In the genomic region with DNA sequence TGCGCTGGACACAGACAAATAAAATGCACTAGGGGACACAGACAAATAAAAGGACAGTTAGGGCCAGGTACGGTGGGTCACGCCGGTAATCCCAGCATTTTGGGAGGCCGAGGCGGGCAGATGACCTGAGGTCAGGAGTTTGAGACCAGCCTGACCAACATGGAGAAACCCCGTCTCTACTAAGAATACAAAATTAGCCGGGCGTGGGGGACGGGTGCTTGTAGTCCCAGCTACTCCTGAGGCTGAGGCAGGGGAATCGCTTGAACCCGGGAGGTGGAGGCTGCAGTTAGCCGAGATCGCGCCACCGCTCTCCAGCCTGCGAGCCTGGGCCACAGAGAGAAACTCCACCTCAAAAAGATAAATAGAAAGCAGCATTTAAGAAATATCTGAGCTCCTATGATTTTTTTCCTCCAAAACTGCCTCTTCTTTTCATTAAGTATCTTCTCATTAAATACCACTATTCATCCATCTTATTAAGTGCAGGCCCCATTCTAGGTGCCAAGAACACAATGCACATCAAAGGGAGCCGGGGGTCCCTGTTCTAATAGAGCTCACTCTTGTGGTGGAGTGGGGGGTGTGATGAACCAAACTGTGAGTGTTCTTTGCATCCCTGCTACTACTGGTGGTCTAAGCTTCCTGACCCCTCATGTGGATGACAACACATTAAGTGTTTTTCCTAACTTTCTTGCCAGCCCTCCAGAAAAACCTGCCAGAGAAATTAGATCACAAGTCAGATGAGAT, we compare ENCODE assay signal across 8 cellular contexts. TPM values are rescaled to one million over a fixed set of nuclear protein-coding genes. Genes with fewer than 3 reads are reported as not detected.
DNase-seq lines count a peak whose midpoint lies in the region; ATAC-seq and TF ChIP-seq lines count a peak whose summit lies in the region.

No MANE protein-coding gene starts in this region.

- no peak overlapping the region for H2BK15ac ChIP-seq in IMR-90 (ENCODE audit: low read depth, low read length)

- no peak overlapping the region for H3K14ac ChIP-seq in IMR-90 (replicated peaks; ENCODE audit: low read depth, low read length)

- peak overlapping the region; percentile 12 for H2AK9ac ChIP-seq in IMR-90 (replicated peaks; ENCODE audit: low read depth, low read length, poor library complexity)

- no peaks in the 10 kb centered on the region for H3K27me3 ChIP-seq in BLaER1 treated with 17β-estradiol and CSF1 and Interleukin-3, amounts not matched to agents 10 nM and 100 nM
- H3K27me3 ChIP-seq in IMR-90 (ENCODE audit: control insufficient read depth, insufficient read depth, low read length) (no peaks in the 10 kb centered on the region), neuron (ENCODE audit: insufficient read depth, low read length) (no peaks in the 10 kb centered on the region)

- H3K9ac ChIP-seq in BLaER1 treated with 17β-estradiol and CSF1 and Interleukin-3, amounts not matched to agents 10 nM and 100 nM, result peak overlapping the region in 10 of 11 experiments; percentile 43 to 99 (median 94); a peak in 16 of 22 replicates
- H3K9ac ChIP-seq in IMR-90 (ENCODE audit: low read depth, low read length), result no peak overlapping the region

- H2AFZ ChIP-seq in IMR-90 (replicated peaks; ENCODE audit: low read length, poor library complexity) (peak overlapping the region; percentile 63), neuron (ENCODE audit: low read depth, low read length) (no peak overlapping the region)

- no peak overlapping the region for H3K23ac ChIP-seq in IMR-90 (ENCODE audit: low read depth, low read length)

- no peak overlapping the region for H2BK5ac ChIP-seq in IMR-90 (ENCODE audit: low read depth, low read length, poor library complexity, severe bottlenecking)

- ATAC-seq in IMR-90 (ENCODE audit: low read depth) (no peak), GM19351 (IDR thresholded peaks at IDR 0.05; ENCODE audit: unreplicated experiment) (no peak)

- peak overlapping the region in 4 of 11 experiments; percentile 16 to 95 (median 60); a peak in 4 of 22 replicates for H3K4me2 ChIP-seq in BLaER1 treated with 17β-estradiol and CSF1 and Interleukin-3, amounts not matched to agents 10 nM and 100 nM
- H3K4me2 ChIP-seq in IMR-90 (ENCODE audit: low read depth, low read length), result no peak overlapping the region

- H3K9me3 ChIP-seq in BLaER1 treated with 17β-estradiol and CSF1 and Interleukin-3, amounts not matched to agents 10 nM and 100 nM (replicated peaks in 1 of 11), result no peaks in the 10 kb centered on the region
- no peaks in the 10 kb centered on the region for H3K9me3 ChIP-seq in IMR-90 (ENCODE audit: control insufficient read depth, insufficient read depth, low read length)
- no peaks in the 10 kb centered on the region for H3K9me3 ChIP-seq in neuron (ENCODE audit: low read length)

- no peak overlapping the region for H3K4me3 ChIP-seq in BLaER1 treated with 17β-estradiol and CSF1 and Interleukin-3, amounts not matched to agents 10 nM and 100 nM
- no peak overlapping the region for H3K4me3 ChIP-seq in IMR-90 (ENCODE audit: insufficient read depth, low read depth, low read length)
- peak overlapping the region; percentile 7 for H3K4me3 ChIP-seq in neuron (ENCODE audit: low read length)

- no peak for TF ChIP-seq CTCF in IMR-90 (conservative IDR thresholded peaks at IDR 0.05; ENCODE audit: low read depth, low read length)

- H3K36me3 ChIP-seq in BLaER1 treated with 17β-estradiol and CSF1 and Interleukin-3, amounts not matched to agents 10 nM and 100 nM, result peaks cover 34 to 57% (median 49%) of the 10 kb centered on the region in 11 experiments
- H3K36me3 ChIP-seq in IMR-90 (ENCODE audit: control insufficient read depth, insufficient read depth, low read length), result peaks cover 19% of the 10 kb centered on the region
- peaks cover 48% of the 10 kb centered on the region for H3K36me3 ChIP-seq in neuron (ENCODE audit: insufficient read depth, low read length)

- no TSS peak for BruUV-seq in IMR-90 (replicated peaks; lab: Mats Ljungman, UMichigan)

- H4K20me1 ChIP-seq in BLaER1 treated with 17β-estradiol and CSF1 and Interleukin-3, amounts not matched to agents 10 nM and 100 nM, result peaks cover 0 to 65% (median 38%) of the 10 kb centered on the region in 11 experiments; a peak in 16 of 22 replicates
- H4K20me1 ChIP-seq in IMR-90 (ENCODE audit: insufficient read depth, low read length), result no peaks in the 10 kb centered on the region

- H3K4ac ChIP-seq in IMR-90 (ENCODE audit: low read depth, low read length), result no peak overlapping the region

- H4K8ac ChIP-seq in IMR-90 (ENCODE audit: low read depth in 2 of 2, low read length in 2 of 2), result 0 out of 4 replicates have a peak overlapping the region, but pooled peaks of 1 of the 2 experiments have one; percentile 29

- H2BK120ac ChIP-seq in IMR-90 (ENCODE audit: low read depth, low read length), result no peak overlapping the region

- POLR2A ChIA-PET in IMR-90 (lab: Charles Lee; ENCODE audit: unreplicated experiment), result interaction anchor here (1.6 kb wide), 1 partner anchor 63 kb away, joined by 5 read pairs; the partner anchor contains the start of gene CAPN1

- intact Hi-C loops in IMR-90 (cut with micrococcal nuclease), result no loop called here

- in situ Hi-C loops in IMR-90 (cut with MboI; ENCODE audit: low sequenced_read_pairs), result no loop called here

- H2AK5ac ChIP-seq in IMR-90 (ENCODE audit: low read depth, low read length), result no peak overlapping the region

- dilution Hi-C loops in IMR-90 (cut with HindIII; ENCODE audit: low sequenced_read_pairs, unreplicated experiment), result no loop called here

- H4K5ac ChIP-seq in IMR-90 (ENCODE audit: low read depth, low read length), result no peak overlapping the region

- H3K4me1 ChIP-seq in BLaER1 treated with 17β-estradiol and CSF1 and Interleukin-3, amounts not matched to agents 10 nM and 100 nM, result peaks cover 56 to 81% (median 67%) of the 10 kb centered on the region in 10 experiments
- peaks cover 8% of the 10 kb centered on the region for H3K4me1 ChIP-seq in IMR-90 (ENCODE audit: control insufficient read depth, insufficient read depth, low read length)
- H3K4me1 ChIP-seq in neuron (ENCODE audit: insufficient read depth, low read length), result peaks cover 40% of the 10 kb centered on the region

- CTCF ChIA-PET in IMR-90 (lab: Yijun Ruan, JAX), result no interaction called here

- H3K18ac ChIP-seq in IMR-90 (ENCODE audit: low read depth, low read length), result no peak overlapping the region

- TF ChIP-seq RAD21 in IMR-90 (IDR thresholded peaks at IDR 0.05; ENCODE audit: low read length), result no peak

- DNase-seq in IMR-90, result no peak
- no peak for DNase-seq in caudate nucleus (lab: John Stamatoyannopoulos, UW)
- DNase-seq in NCI-H524 treated with DMSO at 0.1 percent for 48 hours (lab: John Stamatoyannopoulos, UW), result no peak
- DNase-seq in SKM-1 treated with dmso at 0.1 percent for 144 hours (lab: John Stamatoyannopoulos, UW; ENCODE audit: unreplicated experiment), result no peak
- no peak for DNase-seq in GM19240 (ENCODE audit: insufficient read length, low spot score)

- 0 out of 2 replicates have a peak, but pooled peaks cover 2% of the 10 kb centered on the region for H3K9me1 ChIP-seq in IMR-90 (ENCODE audit: insufficient read depth, low read length)

- H3K79me1 ChIP-seq in IMR-90 (ENCODE audit: low read depth in 1 of 2, low read length in 2 of 2), result peaks cover 24 to 60% of the 10 kb centered on the region in 2 experiments

- H3K56ac ChIP-seq in IMR-90 (ENCODE audit: extremely low read depth, insufficient read depth, low read length), result no peak overlapping the region

- H3K27ac ChIP-seq in BLaER1 treated with 17β-estradiol and CSF1 and Interleukin-3, amounts not matched to agents 10 nM and 100 nM, result no peak overlapping the region; a peak in 1 of 22 replicates
- no peak overlapping the region for H3K27ac ChIP-seq in IMR-90 (ENCODE audit: insufficient read depth, low read length)
- peak overlapping the region; percentile 63 for H3K27ac ChIP-seq in caudate nucleus (ENCODE audit: low read depth, low read length)

- no peak overlapping the region for H2BK20ac ChIP-seq in IMR-90 (ENCODE audit: low read depth, low read length)

- no peak overlapping the region for H4K91ac ChIP-seq in IMR-90 (ENCODE audit: insufficient read depth, low read depth, low read length)

- 73% methylated on average over 3 of the region's 18 CpGs; no CpG with 5 or more reads in 1 of the 2 experiments for WGBS in IMR-90 (ENCODE audit: extremely low coverage in 2 of 2, insufficient read length in 1 of 2), 2 experiments

- TF ChIP-seq POLR2A in IMR-90 (IDR thresholded peaks at IDR 0.05; ENCODE audit: low read depth, low read length), result no peak

TF ChIP-seq in IMR-90, 13 proteins besides CTCF, POLR2A, EP300 and RAD21 (continues in another document):
- TF ChIP-seq MAZ (IDR thresholded peaks at IDR 0.05; ENCODE audit: borderline replicate concordance, low read depth, low read length) (no peak), RFX5 (IDR thresholded peaks at IDR 0.05; ENCODE audit: low read depth, low read length) (no peak), BHLHE40 (IDR thresholded peaks at IDR 0.05; ENCODE audit: low read depth, low read length) (no peak)

RNA-seq across cellular contexts. Expression of gene ZNHIT2, which starts 0.8 kb away (rescaled TPM):
- 3.6 and 3.9 TPM in 2 replicates for total RNA-seq in IMR-90 (2012; rRNA removed)
- polyA plus RNA-seq in IMR-90 (2012; rRNA removed), result 5.9 and 7.7 TPM in 2 replicates
- 11.1 and 11.4 TPM in 2 replicates for polyA plus RNA-seq in IMR-90 (2012; cell fraction: cytosol; rRNA removed)
- 2.5 and 10.5 TPM in 2 replicates for polyA plus RNA-seq in IMR-90 (2012; cell fraction: nucleus; rRNA removed; ENCODE audit: low replicate concordance)

RNA-seq across cellular contexts. Expression of gene FAU, which starts 3.7 kb away (rescaled TPM):
- total RNA-seq in IMR-90 (2012; rRNA removed), result 189 and 285 TPM in 2 replicates
- 652 and 804 TPM in 2 replicates for polyA plus RNA-seq in IMR-90 (2012; rRNA removed)
- polyA plus RNA-seq in IMR-90 (2012; cell fraction: cytosol; rRNA removed), result 812 and 1,747 TPM in 2 replicates
- 249 and 290 TPM in 2 replicates for polyA plus RNA-seq in IMR-90 (2012; cell fraction: nucleus; rRNA removed; ENCODE audit: low replicate concordance)

RNA-seq across cellular contexts. Expression of gene MRPL49, which starts 3.9 kb away (rescaled TPM):
- total RNA-seq in IMR-90 (2012; rRNA removed), result 54.2 and 55.2 TPM in 2 replicates
- polyA plus RNA-seq in IMR-90 (2012; rRNA removed), result 51.5 and 56.8 TPM in 2 replicates
- polyA plus RNA-seq in IMR-90 (2012; cell fraction: cytosol; rRNA removed), result 39.1 and 52.5 TPM in 2 replicates
- 24.5 and 42.4 TPM in 2 replicates for polyA plus RNA-seq in IMR-90 (2012; cell fraction: nucleus; rRNA removed; ENCODE audit: low replicate concordance)

RNA-seq across cellular contexts. Expression of gene TM7SF2, which starts 6.6 kb away (rescaled TPM):
- 4.7 and 5.7 TPM in 2 replicates for total RNA-seq in IMR-90 (2012; rRNA removed)
- polyA plus RNA-seq in IMR-90 (2012; rRNA removed), result 7.6 and 11.5 TPM in 2 replicates
- 12.0 and 19.9 TPM in 2 replicates for polyA plus RNA-seq in IMR-90 (2012; cell fraction: cytosol; rRNA removed)
- polyA plus RNA-seq in IMR-90 (2012; cell fraction: nucleus; rRNA removed; ENCODE audit: low replicate concordance), result 27.7 and 50.8 TPM in 2 replicates

RNA-seq across cellular contexts. Expression of gene SYVN1, which starts 16.1 kb away (rescaled TPM):
- total RNA-seq in IMR-90 (2012; rRNA removed), result 8.3 and 9.5 TPM in 2 replicates
- 45.7 and 52.9 TPM in 2 replicates for polyA plus RNA-seq in IMR-90 (2012; rRNA removed)
- polyA plus RNA-seq in IMR-90 (2012; cell fraction: cytosol; rRNA removed), result 22.9 and 32.0 TPM in 2 replicates
- polyA plus RNA-seq in IMR-90 (2012; cell fraction: nucleus; rRNA removed; ENCODE audit: low replicate concordance), result 107 and 150 TPM in 2 replicates
